In the genomic region with DNA sequence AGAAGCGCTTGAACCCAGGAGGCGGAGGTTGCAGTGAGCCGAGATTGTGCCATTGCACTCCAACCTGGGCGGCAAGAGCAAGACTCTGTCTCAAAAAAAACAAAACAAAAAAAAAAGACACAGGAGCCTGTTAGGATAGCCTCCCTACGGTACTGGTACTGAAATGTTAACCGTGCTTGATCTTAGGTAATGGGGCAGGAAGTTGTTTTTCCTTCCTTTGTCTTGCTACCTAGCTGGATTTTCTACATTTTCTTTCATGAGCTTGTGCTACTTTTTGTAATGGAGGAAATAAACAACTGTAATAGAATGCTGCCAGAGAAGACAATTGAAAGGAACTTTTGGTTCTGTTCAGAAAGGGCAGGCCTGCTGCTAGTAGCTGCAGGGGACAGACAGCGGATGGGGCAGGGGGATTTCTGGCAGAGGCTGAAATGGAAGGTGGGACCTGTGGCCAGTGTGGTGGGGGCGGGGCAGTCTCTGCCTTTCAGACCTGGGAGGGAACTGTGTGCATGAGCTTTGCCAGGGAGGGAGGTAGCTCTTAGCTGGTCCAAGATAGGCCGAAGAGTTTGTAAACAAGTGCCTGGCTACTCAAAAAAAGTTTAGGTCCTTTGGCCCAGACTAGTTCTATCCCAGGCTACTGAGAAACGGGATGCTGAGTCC, we compare ENCODE assay signal across 22 cellular contexts. TPM values are rescaled to one million over a fixed set of nuclear protein-coding genes. Genes with fewer than 3 reads are reported as not detected.
DNase-seq lines count a peak whose midpoint lies in the region; ATAC-seq and TF ChIP-seq lines count a peak whose summit lies in the region.
"Had no signal": no experiment of that assay in that cellular context is flagged by ENCODE, and none has a peak within 500 bp of the region (broad histone marks: within the 10 kb centered on the region; RNA-seq: fewer than 3 reads in every experiment).

No MANE protein-coding gene starts in this region.

- peak; percentile 64 for ATAC-seq in Right ventricle myocardium inferior
- ATAC-seq in HG03378 (IDR thresholded peaks at IDR 0.05; ENCODE audit: unreplicated experiment): no peak
- ATAC-seq: natural killer cell, sciatic nerve had no signal

- H3K4me3 ChIP-seq in right atrium auricular region (no peak overlapping the region), left ventricle myocardium inferior (no peak overlapping the region), mesodermal cell (ENCODE audit: extremely low read depth, insufficient read depth, low read length, poor library complexity, severe bottlenecking) (no peak overlapping the region), thyroid gland (replicated peaks in 1 of 3) (no peak overlapping the region)
- H3K4me3 ChIP-seq: esophagus squamous epithelium, HAP-1, tibial artery had no signal

- peak overlapping the region; percentile 93 for H3K27ac Mint-ChIP-seq in type B pancreatic cell
- H3K27ac Mint-ChIP-seq: activated B cell treated with CpG ODN at 0.5 μM for 24 hours; dendritic cell treated with granulocyte-macrophage colony-stimulating factor and Interleukin-4, amounts not matched to agents 40 ng/mL and 50 ng/mL, for 4 days; natural killer cell had no signal

- WGBS in mesodermal cell (ENCODE audit: insufficient coverage in 2 of 2), 2 experiments: 62 to 68% methylated on average over 5 to 6 of the region's 10 CpGs
- 75% methylated on average over 10 of the region's 10 CpGs for WGBS in thyroid gland, 2 donors

- no peaks in the 10 kb centered on the region for H3K9me3 Mint-ChIP-seq in type B pancreatic cell
- H3K9me3 Mint-ChIP-seq: activated B cell treated with CpG ODN at 0.5 μM for 24 hours; dendritic cell treated with granulocyte-macrophage colony-stimulating factor and Interleukin-4, amounts not matched to agents 40 ng/mL and 50 ng/mL, for 4 days; natural killer cell had no signal

- DNase-seq in Right ventricle myocardium inferior (ENCODE audit: missing footprints) (no peak), right atrium auricular region (ENCODE audit: low spot score) (no peak), left ventricle myocardium inferior (no peak), type B pancreatic cell (ENCODE audit: extremely low spot score, unreplicated experiment) (no peak), thyroid gland (no peak)
- DNase-seq in activated T-cell treated with anti-CD3 and anti-CD28 coated beads, Interleukin-2, amount 50 U/mL, for 1 hour: no peak
- DNase-seq: activated B cell treated with CpG ODN at 0.5 μM for 24 hours; activated effector memory CD4-positive, alpha-beta T cell treated with anti-CD3 and anti-CD28 coated beads, Interleukin-2, amount 50 U/mL, for 16 hours; aorta; esophagus squamous epithelium; natural killer cell; NCI-H1092; NCI-H2171 treated with DMSO at 0.1 percent for 48 hours; stimulated activated CD4-positive, alpha-beta T cell treated with anti-CD3 and anti-CD28 coated beads, Interleukin-2, amount 100 ng/mL, for 48 hours; T-helper 1 cell; tibial artery had no signal

- H3K27ac ChIP-seq in right atrium auricular region: no peak overlapping the region
- peak overlapping the region; percentile 8 for H3K27ac ChIP-seq in left ventricle myocardium inferior (replicated peaks)
- peak overlapping the region; percentile 62 for H3K27ac ChIP-seq in mesodermal cell (ENCODE audit: low read depth, low read length, severe bottlenecking)
- H3K27ac ChIP-seq in thyroid gland: no peak overlapping the region
- H3K27ac ChIP-seq: RWPE1, tibial artery had no signal

- H3K27me3 ChIP-seq in right atrium auricular region (no peaks in the 10 kb centered on the region), left ventricle myocardium inferior (ENCODE audit: low read depth) (no peaks in the 10 kb centered on the region), thyroid gland (no peaks in the 10 kb centered on the region)
- H3K27me3 ChIP-seq: esophagus squamous epithelium, tibial artery had no signal

- H3K27me3 Mint-ChIP-seq in type B pancreatic cell: no peaks in the 10 kb centered on the region
- H3K27me3 Mint-ChIP-seq: activated B cell treated with CpG ODN at 0.5 μM for 24 hours had no signal

- intact Hi-C loops in Right ventricle myocardium inferior (cut with DNase I) (no loop called here), left ventricle myocardium inferior (cut with micrococcal nuclease) (no loop called here), thyroid gland (cut with DNase I) (no loop called here)

- H3K4me3 Mint-ChIP-seq in type B pancreatic cell: peak overlapping the region; percentile 42
- H3K4me3 Mint-ChIP-seq: activated B cell treated with CpG ODN at 0.5 μM for 24 hours; dendritic cell treated with granulocyte-macrophage colony-stimulating factor and Interleukin-4, amounts not matched to agents 40 ng/mL and 50 ng/mL, for 4 days; natural killer cell had no signal

- H3K4me1 ChIP-seq in right atrium auricular region: no peaks in the 10 kb centered on the region
- peaks cover 20% of the 10 kb centered on the region for H3K4me1 ChIP-seq in left ventricle myocardium inferior
- H3K4me1 ChIP-seq in mesodermal cell (ENCODE audit: control insufficient read depth, insufficient read depth, low read length, poor library complexity, severe bottlenecking): peaks cover 29% of the 10 kb centered on the region
- peaks cover 0 to 16% of the 10 kb centered on the region in 2 donors for H3K4me1 ChIP-seq in thyroid gland
- H3K4me1 ChIP-seq: HAP-1, tibial artery had no signal

- H3K4me1 Mint-ChIP-seq in type B pancreatic cell (ENCODE audit: unreplicated experiment): peaks cover 29% of the 10 kb centered on the region
- H3K4me1 Mint-ChIP-seq: activated B cell treated with CpG ODN at 0.5 μM for 24 hours, natural killer cell had no signal

- H3K36me3 ChIP-seq in right atrium auricular region: no peaks in the 10 kb centered on the region
- H3K36me3 ChIP-seq in left ventricle myocardium inferior: no peaks in the 10 kb centered on the region
- no peaks in the 10 kb centered on the region for H3K36me3 ChIP-seq in mesodermal cell (ENCODE audit: control insufficient read depth, insufficient read depth, low read length)
- no peaks in the 10 kb centered on the region for H3K36me3 ChIP-seq in thyroid gland
- H3K36me3 ChIP-seq: esophagus squamous epithelium, HAP-1, tibial artery had no signal

- no peak for TF ChIP-seq POLR2A in thyroid gland (IDR thresholded peaks at IDR 0.05)

- H3K9me3 ChIP-seq in right atrium auricular region (no peaks in the 10 kb centered on the region), left ventricle myocardium inferior (replicated peaks) (no peaks in the 10 kb centered on the region), mesodermal cell (ENCODE audit: control insufficient read depth, low read length) (no peaks in the 10 kb centered on the region), thyroid gland (no peaks in the 10 kb centered on the region)
- H3K9me3 ChIP-seq: esophagus squamous epithelium, HAP-1, tibial artery had no signal

- TF ChIP-seq CTCF in right atrium auricular region (IDR thresholded peaks at IDR 0.05) (no peak), left ventricle myocardium inferior (IDR thresholded peaks at IDR 0.05; ENCODE audit: borderline replicate concordance) (no peak), type B pancreatic cell (conservative IDR thresholded peaks at IDR 0.05) (no peak), thyroid gland (IDR thresholded peaks at IDR 0.05) (no peak)

- no peaks in the 10 kb centered on the region for H3K36me3 Mint-ChIP-seq in type B pancreatic cell
- H3K36me3 Mint-ChIP-seq: natural killer cell had no signal

RNA-seq across cellular contexts. Expression of gene SEMA4B, which starts 49.0 kb away (rescaled TPM):
- total RNA-seq in Right ventricle myocardium inferior (27.7 TPM), right atrium auricular region (10 to 100 TPM; 22.1 to 31.6 TPM), left ventricle myocardium inferior (22.7 TPM), type B pancreatic cell (ENCODE audit: low replicate concordance) (28.0 and 28.9 TPM in 2 replicates), thyroid gland (100 to 1,000 TPM in 1 of 4 donors, 10 to 100 TPM in 3; 49.5 to 163 (median 69.9) TPM)
- polyA plus RNA-seq in mesodermal cell (2013, experiment 1 of 2): 26.1 TPM
- polyA plus RNA-seq in mesodermal cell (2013, experiment 2 of 2): 25.1 TPM

RNA-seq across cellular contexts. Expression of gene IDH2, which starts 49.8 kb away (rescaled TPM):
- total RNA-seq in Right ventricle myocardium inferior: 1,173 TPM
- 100 to 1,000 TPM; 119 to 249 TPM for total RNA-seq in right atrium auricular region
- total RNA-seq in left ventricle myocardium inferior: 933 TPM
- 155 TPM for polyA plus RNA-seq in mesodermal cell (2013, experiment 1 of 2)
- polyA plus RNA-seq in mesodermal cell (2013, experiment 2 of 2): 140 TPM
- total RNA-seq in type B pancreatic cell (ENCODE audit: low replicate concordance): 225 and 247 TPM in 2 replicates
- 10 to 100 TPM; 29.4 to 49.6 (median 33.5) TPM for total RNA-seq in thyroid gland

Comparison
In these comparisons a context has a peak if more than half of its experiments do, and no peak if none do; other contexts are left out.
1. H3K27ac ChIP-seq: peak in left ventricle myocardium inferior (single experiment) and mesodermal cell (single experiment); none in right atrium auricular region (0 of 2) and thyroid gland (0 of 3).